ENCODE assay signal across 19 cellular contexts in the genomic region with DNA sequence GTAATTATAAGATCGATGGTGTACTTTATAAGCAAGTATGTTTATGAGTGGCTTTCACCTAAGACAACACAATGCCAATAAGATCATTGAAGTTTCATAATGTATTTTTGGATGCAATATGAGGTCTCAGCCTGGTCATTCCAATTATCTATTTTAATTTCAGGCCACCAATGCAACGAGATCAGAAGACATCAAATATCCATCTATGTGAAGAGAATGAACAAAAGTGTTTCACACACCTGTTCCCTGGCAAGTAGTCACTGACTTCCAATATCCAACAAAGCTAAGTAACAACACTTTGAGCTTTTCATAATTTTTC. TPM values are rescaled to one million over a fixed set of nuclear protein-coding genes. Genes with fewer than 3 reads are reported as not detected.
DNase-seq lines count a peak whose midpoint lies in the region; ATAC-seq and TF ChIP-seq lines count a peak whose summit lies in the region.
"Had no signal": no experiment of that assay in that cellular context is flagged by ENCODE, and none has a peak within 500 bp of the region (broad histone marks: within the 10 kb centered on the region; RNA-seq: fewer than 3 reads in every experiment).

No MANE protein-coding gene starts in this region.

- H3K9ac ChIP-seq in endocrine pancreas (ENCODE audit: control insufficient read depth, insufficient read depth, low read length), result no peak overlapping the region
- H3K9ac ChIP-seq: BLaER1 treated with 17β-estradiol and CSF1 and Interleukin-3, amounts not matched to agents 10 nM and 100 nM had no signal

- in situ Hi-C loops in Panc1 (cut with HindIII; ENCODE audit: low pct_unique_long_range_greater_than_20kb, low sequenced_read_pairs), result no loop called here

- peak; percentile 14 for TF ChIP-seq CTCF in activated CD8-positive, alpha-beta T cell treated with anti-CD3 and anti-CD28 coated beads for 36 hours (IDR thresholded peaks at IDR 0.05)
- peak; percentile 38; the same call in 1 of the 2 replicates for TF ChIP-seq CTCF in Panc1 (IDR thresholded peaks at IDR 0.05)

- no peak overlapping the region for H3K4me3 Mint-ChIP-seq in activated CD8-positive, alpha-beta T cell treated with anti-CD3 and anti-CD28 coated beads for 36 hours
- H3K4me3 Mint-ChIP-seq in activated CD8-positive, alpha-beta T cell treated with anti-CD3 and anti-CD28 coated beads, Interleukin-2, amount 10 ng/mL, durations not matched to agents 7 days and 5 days, result no peak overlapping the region
- H3K4me3 Mint-ChIP-seq in activated CD4-positive, alpha-beta memory T cell treated with anti-CD3 and anti-CD28 coated beads for 36 hours, result no peak overlapping the region
- H3K4me3 Mint-ChIP-seq: CD8-positive, alpha-beta memory T cell had no signal

- intact Hi-C loops in activated CD8-positive, alpha-beta T cell treated with anti-CD3 and anti-CD28 coated beads for 36 hours (cut with micrococcal nuclease), result no loop called here
- intact Hi-C loops in Panc1 (cut with micrococcal nuclease; ENCODE audit: unreplicated experiment), result loop anchor here (10.0 kb wide), 1 partner anchor 746 kb away; no protein-coding TSS in a partner anchor
- intact Hi-C loops in activated CD4-positive, alpha-beta memory T cell treated with anti-CD3 and anti-CD28 coated beads for 36 hours (cut with micrococcal nuclease), result loop anchor here (5.0 kb wide), 1 partner anchor 1378 kb away; no protein-coding TSS in a partner anchor

- H3K9me3 Mint-ChIP-seq in activated CD8-positive, alpha-beta T cell treated with anti-CD3 and anti-CD28 coated beads for 36 hours, result no peaks in the 10 kb centered on the region
- H3K9me3 Mint-ChIP-seq in activated CD8-positive, alpha-beta T cell treated with anti-CD3 and anti-CD28 coated beads, Interleukin-2, amount 10 ng/mL, durations not matched to agents 7 days and 5 days (ENCODE audit: insufficient read depth), result no peaks in the 10 kb centered on the region
- no peaks in the 10 kb centered on the region for H3K9me3 Mint-ChIP-seq in activated CD4-positive, alpha-beta memory T cell treated with anti-CD3 and anti-CD28 coated beads for 36 hours

- no peak for ATAC-seq in activated CD8-positive, alpha-beta T cell treated with anti-CD3 and anti-CD28 coated beads for 36 hours
- ATAC-seq in activated CD8-positive, alpha-beta T cell treated with anti-CD3 and anti-CD28 coated beads, Interleukin-2, amount 10 ng/mL, durations not matched to agents 7 days and 5 days, result no peak
- ATAC-seq in Panc1 (no peak), GM18519 (IDR thresholded peaks at IDR 0.05; ENCODE audit: low FRiP score, unreplicated experiment) (no peak)

- H3K4me1 ChIP-seq in Panc1 (ENCODE audit: control insufficient read depth, insufficient read depth, low read length), result no peaks in the 10 kb centered on the region
- peaks cover 50% of the 10 kb centered on the region for H3K4me1 ChIP-seq in endocrine pancreas (ENCODE audit: control insufficient read depth, insufficient read depth, low read length)

- no peak for DNase-seq in activated CD8-positive, alpha-beta T cell treated with anti-CD3 and anti-CD28 coated beads for 36 hours
- no peak for DNase-seq in activated CD8-positive, alpha-beta T cell treated with anti-CD3 and anti-CD28 coated beads, Interleukin-2, amount 10 ng/mL, durations not matched to agents 7 days and 5 days
- no peak for DNase-seq in Panc1 (ENCODE audit: low read depth, low spot score)
- no peak for DNase-seq in kidney glomerular epithelial cell (lab: John Stamatoyannopoulos, UW)
- no peak for DNase-seq in activated CD4-positive, alpha-beta memory T cell treated with anti-CD3 and anti-CD28 coated beads for 36 hours
- DNase-seq in Kasumi-1 (lab: John Stamatoyannopoulos, UW), result no peak
- DNase-seq: 8988T; CD8-positive, alpha-beta memory T cell; GF-D8; NCI-H1105; NCI-H2029 treated with DMSO at 0.1 percent for 48 hours; NCI-H2171; NK-92 treated with Interleukin-12 subunit alpha and Interleukin-12 subunit beta, amount 100 ng/mL, for 24 hours; SW 1271 had no signal

- BruUV-seq in Panc1 (replicated peaks; lab: Mats Ljungman, UMichigan), result no TSS peak

- H3K36me3 ChIP-seq in Panc1 (ENCODE audit: control insufficient read depth, insufficient read depth, low read length) (no peaks in the 10 kb centered on the region), endocrine pancreas (ENCODE audit: control insufficient read depth, insufficient read depth, low read length) (no peaks in the 10 kb centered on the region)
- H3K36me3 ChIP-seq: BLaER1 treated with 17β-estradiol and CSF1 and Interleukin-3, amounts not matched to agents 10 nM and 100 nM had no signal

- no peaks in the 10 kb centered on the region for H3K36me3 Mint-ChIP-seq in activated CD8-positive, alpha-beta T cell treated with anti-CD3 and anti-CD28 coated beads for 36 hours (ENCODE audit: low read depth)
- no peaks in the 10 kb centered on the region for H3K36me3 Mint-ChIP-seq in activated CD8-positive, alpha-beta T cell treated with anti-CD3 and anti-CD28 coated beads, Interleukin-2, amount 10 ng/mL, durations not matched to agents 7 days and 5 days (ENCODE audit: low read depth)
- H3K36me3 Mint-ChIP-seq in activated CD4-positive, alpha-beta memory T cell treated with anti-CD3 and anti-CD28 coated beads for 36 hours, result no peaks in the 10 kb centered on the region
- H3K36me3 Mint-ChIP-seq: CD8-positive, alpha-beta memory T cell had no signal

- peaks cover 5% of the 10 kb centered on the region; the same call in 1 of the 2 replicates for H3K27me3 ChIP-seq in Panc1 (ENCODE audit: control insufficient read depth, insufficient read depth, low read length)
- no peaks in the 10 kb centered on the region for H3K27me3 ChIP-seq in endocrine pancreas (ENCODE audit: control insufficient read depth, insufficient read depth, low read length)
- H3K27me3 ChIP-seq: BLaER1 treated with 17β-estradiol and CSF1 and Interleukin-3, amounts not matched to agents 10 nM and 100 nM had no signal

- H3K4me3 ChIP-seq in Panc1 (ENCODE audit: low read depth in 2 of 2, low read length in 2 of 2), result no peak overlapping the region
- peak overlapping the region; percentile 24 for H3K4me3 ChIP-seq in endocrine pancreas (ENCODE audit: control insufficient read depth, insufficient read depth, low read length)
- H3K4me3 ChIP-seq: BLaER1 treated with 17β-estradiol and CSF1 and Interleukin-3, amounts not matched to agents 10 nM and 100 nM; K562 had no signal

- no peak overlapping the region for H3K27ac Mint-ChIP-seq in activated CD8-positive, alpha-beta T cell treated with anti-CD3 and anti-CD28 coated beads for 36 hours
- no peak overlapping the region for H3K27ac Mint-ChIP-seq in activated CD8-positive, alpha-beta T cell treated with anti-CD3 and anti-CD28 coated beads, Interleukin-2, amount 10 ng/mL, durations not matched to agents 7 days and 5 days
- no peak overlapping the region for H3K27ac Mint-ChIP-seq in activated CD4-positive, alpha-beta memory T cell treated with anti-CD3 and anti-CD28 coated beads for 36 hours
- H3K27ac Mint-ChIP-seq: CD8-positive, alpha-beta memory T cell had no signal

- POLR2A ChIA-PET in activated CD8-positive, alpha-beta T cell treated with anti-CD3 and anti-CD28 coated beads for 36 hours (lab: Charles Lee), result no interaction called here
- POLR2A ChIA-PET in activated CD8-positive, alpha-beta T cell treated with anti-CD3 and anti-CD28 coated beads, Interleukin-2, amount 10 ng/mL, durations not matched to agents 7 days and 5 days (lab: Charles Lee), result no interaction called here
- POLR2A ChIA-PET in Panc1 (lab: Charles Lee), result no interaction called here
- POLR2A ChIA-PET in activated CD4-positive, alpha-beta memory T cell treated with anti-CD3 and anti-CD28 coated beads for 36 hours (lab: Charles Lee), result no interaction called here

- H3K9me3 ChIP-seq in Panc1 (ENCODE audit: control insufficient read depth, insufficient read depth, low read depth, low read length) (no peaks in the 10 kb centered on the region), endocrine pancreas (ENCODE audit: control insufficient read depth, low read length) (no peaks in the 10 kb centered on the region)
- H3K9me3 ChIP-seq: BLaER1 treated with 17β-estradiol and CSF1 and Interleukin-3, amounts not matched to agents 10 nM and 100 nM had no signal

- H3K4me1 Mint-ChIP-seq in activated CD8-positive, alpha-beta T cell treated with anti-CD3 and anti-CD28 coated beads for 36 hours (ENCODE audit: low read depth), result no peaks in the 10 kb centered on the region
- no peaks in the 10 kb centered on the region for H3K4me1 Mint-ChIP-seq in activated CD8-positive, alpha-beta T cell treated with anti-CD3 and anti-CD28 coated beads, Interleukin-2, amount 10 ng/mL, durations not matched to agents 7 days and 5 days (ENCODE audit: low read depth)
- H3K4me1 Mint-ChIP-seq in activated CD4-positive, alpha-beta memory T cell treated with anti-CD3 and anti-CD28 coated beads for 36 hours (ENCODE audit: low read depth), result no peaks in the 10 kb centered on the region
- H3K4me1 Mint-ChIP-seq: CD8-positive, alpha-beta memory T cell had no signal

- H3K27ac ChIP-seq in Panc1 (ENCODE audit: low read length), result no peak overlapping the region
- H3K27ac ChIP-seq: BLaER1 treated with 17β-estradiol and CSF1 and Interleukin-3, amounts not matched to agents 10 nM and 100 nM had no signal

- CTCF ChIA-PET in activated CD8-positive, alpha-beta T cell treated with anti-CD3 and anti-CD28 coated beads for 36 hours (lab: Charles Lee), result interaction anchor here (0.7 to 2.5 kb wide), 6 partner anchors 10 to 182 kb away, joined by 3 to 6 read pairs (median 4); no protein-coding TSS in a partner anchor
- CTCF ChIA-PET in activated CD8-positive, alpha-beta T cell treated with anti-CD3 and anti-CD28 coated beads, Interleukin-2, amount 10 ng/mL, durations not matched to agents 7 days and 5 days (lab: Charles Lee), result interaction anchor here (1.4 to 1.6 kb wide), 2 partner anchors 11 to 117 kb away, joined by 4 to 14 read pairs; no protein-coding TSS in a partner anchor
- CTCF ChIA-PET in Panc1 (lab: Charles Lee), result no interaction called here
- CTCF ChIA-PET in activated CD4-positive, alpha-beta memory T cell treated with anti-CD3 and anti-CD28 coated beads for 36 hours (lab: Charles Lee), result interaction anchor here (1.2 to 1.4 kb wide), 2 partner anchors 9 to 12 kb away, joined by 3 to 5 read pairs; no protein-coding TSS in a partner anchor

- H3K27me3 Mint-ChIP-seq in activated CD8-positive, alpha-beta T cell treated with anti-CD3 and anti-CD28 coated beads for 36 hours, result peaks cover 8% of the 10 kb centered on the region
- peaks cover 9% of the 10 kb centered on the region for H3K27me3 Mint-ChIP-seq in activated CD8-positive, alpha-beta T cell treated with anti-CD3 and anti-CD28 coated beads, Interleukin-2, amount 10 ng/mL, durations not matched to agents 7 days and 5 days (ENCODE audit: low read depth)
- peaks cover 6% of the 10 kb centered on the region for H3K27me3 Mint-ChIP-seq in activated CD4-positive, alpha-beta memory T cell treated with anti-CD3 and anti-CD28 coated beads for 36 hours

RNA-seq across cellular contexts. Expression of a gene that starts 53.6 kb away (rescaled TPM):
- not detected for total RNA-seq in activated CD8-positive, alpha-beta T cell treated with anti-CD3 and anti-CD28 coated beads for 36 hours
- not detected for total RNA-seq in activated CD8-positive, alpha-beta T cell treated with anti-CD3 and anti-CD28 coated beads, Interleukin-2, amount 10 ng/mL, durations not matched to agents 7 days and 5 days
- not detected for total RNA-seq in Panc1 (2021; ENCODE audit: unreplicated experiment)
- not detected for polyA plus RNA-seq in Panc1 (2012; ENCODE audit: insufficient read length)
- total RNA-seq in activated CD4-positive, alpha-beta memory T cell treated with anti-CD3 and anti-CD28 coated beads for 36 hours, result not detected
- total RNA-seq: Calu3; CD8-positive, alpha-beta memory T cell; K562 had no signal
- polyA plus RNA-seq: CD8-positive, alpha-beta memory T cell; K562 had no signal
